ENCODE assay signal across 8 cellular contexts in genomic region chr17:81040791-81041337, GRCh38. TPM values are rescaled to one million over a fixed set of nuclear protein-coding genes. Genes with fewer than 3 reads are reported as not detected.
DNase-seq lines count a peak whose midpoint lies in the region; ATAC-seq, FAIRE-seq and TF ChIP-seq lines count a peak whose summit lies in the region.

No MANE protein-coding gene starts in this region.

- no peaks in the 10 kb centered on the region for H3K27me3 ChIP-seq in foreskin keratinocyte

- peak overlapping the region; percentile 43 for H3K27ac ChIP-seq in foreskin keratinocyte

- ATAC-seq in foreskin keratinocyte (peak; percentile 16), HG02759 (IDR thresholded peaks at IDR 0.05; ENCODE audit: unreplicated experiment) (no peak), HG02678 (IDR thresholded peaks at IDR 0.05; ENCODE audit: unreplicated experiment) (no peak)

- no peak for FAIRE-seq in urothelium cell line (lab: Jason Lieb, UNC)

- peak; percentile 59 for TF ChIP-seq CTCF in foreskin keratinocyte (conservative IDR thresholded peaks at IDR 0.05)

- peaks cover 41% of the 10 kb centered on the region for H3K4me1 ChIP-seq in foreskin keratinocyte

- peak; percentile 36 for DNase-seq in stimulated activated CD4-positive, alpha-beta T cell treated with anti-CD3 and anti-CD28 coated beads, Interleukin-15, amount 100 ng/mL, for 24 hours
- no peak for DNase-seq in stimulated activated CD4-positive, alpha-beta T cell treated with anti-CD3 and anti-CD28 coated beads, Interleukin-2, amount 100 ng/mL, for 48 hours
- DNase-seq in SKM-1 treated with dmso at 0.1 percent for 144 hours (lab: John Stamatoyannopoulos, UW; ENCODE audit: unreplicated experiment) (peak; percentile 14), foreskin keratinocyte (no peak), urothelium cell line (ENCODE audit: low spot score) (peak; percentile 67), SHP77 (lab: John Stamatoyannopoulos, UW) (no peak)

RNA-seq across cellular contexts. Expression of gene BAIAP2, which starts 5.9 kb away (rescaled TPM):
- total RNA-seq in foreskin keratinocyte = 104 and 106 TPM in 2 replicates
- polyA plus RNA-seq in foreskin keratinocyte = 117 and 118 TPM in 2 replicates

RNA-seq across cellular contexts. Expression of gene CHMP6, which starts 49.2 kb away (rescaled TPM):
- total RNA-seq in foreskin keratinocyte = 26.1 and 27.1 TPM in 2 replicates
- 41.1 and 43.9 TPM in 2 replicates for polyA plus RNA-seq in foreskin keratinocyte

Comparison
In these comparisons a context has a peak if more than half of its experiments do, and no peak if none do; other contexts are left out.
1. DNase-seq: peak in stimulated activated CD4-positive, alpha-beta T cell treated with anti-CD3 and anti-CD28 coated beads, Interleukin-15, amount 100 ng/mL, for 24 hours (single experiment), SKM-1 treated with dmso at 0.1 percent for 144 hours (single experiment) and urothelium cell line (single experiment); none in stimulated activated CD4-positive, alpha-beta T cell treated with anti-CD3 and anti-CD28 coated beads, Interleukin-2, amount 100 ng/mL, for 48 hours (0 of 2), foreskin keratinocyte (0 of 2) and SHP77 (0 of 2).